8 cellular contexts compared by ENCODE assay signal in genomic region chr6:126804255-126805064, GRCh38.
DNase-seq lines count a peak whose midpoint lies in the region; ATAC-seq, FAIRE-seq and TF ChIP-seq lines count a peak whose summit lies in the region.

No MANE protein-coding gene starts in this region.

- H3K36me3 ChIP-seq in WERI-Rb-1 (no peaks in the 10 kb centered on the region), heart right ventricle (no peaks in the 10 kb centered on the region), spleen (no peaks in the 10 kb centered on the region)

- peak; percentile 75 for TF ChIP-seq CTCF in A549 (IDR thresholded peaks at IDR 0.05)
- peak; percentile 65 for TF ChIP-seq CTCF in GM12873 (IDR thresholded peaks at IDR 0.05; ENCODE audit: insufficient read depth, low read depth, low read length, missing control alignments)
- TF ChIP-seq CTCF in HFFc6 (IDR thresholded peaks at IDR 0.05), result peak; percentile 89
- peak; percentile 58 for TF ChIP-seq CTCF in WERI-Rb-1 (IDR thresholded peaks at IDR 0.05; ENCODE audit: low read depth, low read length)
- TF ChIP-seq CTCF in heart right ventricle (IDR thresholded peaks at IDR 0.05), result peak; percentile 43 to 79 (median 71)
- TF ChIP-seq CTCF in spleen (IDR thresholded peaks at IDR 0.05 in 8 of 11, conservative IDR thresholded peaks at IDR 0.05 in 3 of 11), result peak in 9 of 11 experiments; percentile 17 to 61 (median 48)

- no peak overlapping the region for H3K4me3 Mint-ChIP-seq in HFFc6

- CTCF ChIA-PET in A549 (lab: Yijun Ruan, JAX), result interaction anchor here (0.6 to 2.4 kb wide), 20 partner anchors 8 to 809 kb away, joined by 3 to 11 read pairs (median 4); no protein-coding TSS in a partner anchor

- H3K27ac ChIP-seq in A549 (0 out of 6 replicates have a peak overlapping the region, but pooled peaks have one; percentile 3 to 4), WERI-Rb-1 (no peak overlapping the region), heart right ventricle (no peak overlapping the region), spleen (no peak overlapping the region)

- H3K4me1 Mint-ChIP-seq in HFFc6 (ENCODE audit: low read depth), result no peaks in the 10 kb centered on the region

- DNase-seq in A549 (ENCODE audit: low read depth in 1 of 2, low spot score in 1 of 2) (peak; percentile 8 to 56), HFFc6 (peak; percentile 57), M059J (ENCODE audit: low read depth) (peak; percentile 68), WERI-Rb-1 (peak; percentile 39), heart right ventricle (peak in 1 of 2 donors; percentile 13), spleen (no peak)
- DNase-seq in activated CD4-positive, alpha-beta T cell treated with anti-CD3 and anti-CD28 coated beads, Interleukin-2, amount 50 U/mL, for 1 hour, result no peak

- no peaks in the 10 kb centered on the region; the same call in 1 of the 2 replicates for H3K27me3 Mint-ChIP-seq in HFFc6 (ENCODE audit: insufficient read depth)

- 36% methylated on average over 6 of the region's 6 CpGs for WGBS in A549 (ENCODE audit: missing lambda C conversion rate)
- WGBS in heart right ventricle, 2 donors, result 41 to 46% methylated on average over 6 of the region's 6 CpGs
- WGBS in spleen, 5 donors, result 54 to 60% (median 56%) methylated on average over 6 of the region's 6 CpGs

- H3K4me2 ChIP-seq in A549, result peak overlapping the region; percentile 43

- H3K27me3 ChIP-seq in WERI-Rb-1 (ENCODE audit: insufficient read depth, low read depth, severe bottlenecking) (no peaks in the 10 kb centered on the region), heart right ventricle (peaks cover 0 to 26% (median 3%) of the 10 kb centered on the region in 7 donors), spleen (replicated peaks in 1 of 7) (no peaks in the 10 kb centered on the region)

- TF ChIP-seq POLR2A in A549 (IDR thresholded peaks at IDR 0.05; ENCODE audit: low read length) (no peak), spleen (IDR thresholded peaks at IDR 0.05) (no peak)

- H3K36me3 Mint-ChIP-seq in HFFc6 (ENCODE audit: low read depth), result no peaks in the 10 kb centered on the region

- H3K4me1 ChIP-seq in A549 (peaks cover 7% of the 10 kb centered on the region; the same call in 2 of the 3 replicates), heart right ventricle (no peaks in the 10 kb centered on the region), spleen (no peaks in the 10 kb centered on the region)

- H3K27ac Mint-ChIP-seq in HFFc6, result no peak overlapping the region

- TF ChIP-seq EP300 in A549 (IDR thresholded peaks at IDR 0.05), result no peak

- FAIRE-seq in A549 (lab: Jason Lieb, UNC), result no peak

- peak; percentile 78 to 81 for TF ChIP-seq RAD21 in A549 (conservative IDR thresholded peaks at IDR 0.05 in 1 of 2, IDR thresholded peaks at IDR 0.05 in 1 of 2)

- peak; percentile 85 to 91 for ATAC-seq in A549
- peak in 5 of 8 donors; percentile 37 to 65 (median 58) for ATAC-seq in heart right ventricle

- no peaks in the 10 kb centered on the region for H3K9me3 ChIP-seq in A549
- H3K9me3 ChIP-seq in WERI-Rb-1 (ENCODE audit: severe bottlenecking), result no peaks in the 10 kb centered on the region
- no peaks in the 10 kb centered on the region for H3K9me3 ChIP-seq in heart right ventricle
- H3K9me3 ChIP-seq in spleen, result no peaks in the 10 kb centered on the region

- POLR2A ChIA-PET in A549 (lab: Yijun Ruan, JAX), result interaction anchor here (0.5 kb wide), 1 partner anchor 297 kb away, joined by 5 read pairs; no protein-coding TSS in a partner anchor

- intact Hi-C loops in heart right ventricle (cut with DNase I) (loop anchor here in 9 of 10 donors (5.0 to 10.0 kb wide), 7 partner anchors 270 to 770 kb away; partner anchors contain the start of gene RSPO3 (in 1 of the 9)), spleen (cut with DNase I; ENCODE audit: low total_unique reads) (no loop called here)

- H3K9me3 Mint-ChIP-seq in HFFc6, result no peaks in the 10 kb centered on the region

- H3K4me3 ChIP-seq in A549 (no peak overlapping the region), WERI-Rb-1 (ENCODE audit: low read depth, low read length) (no peak overlapping the region), heart right ventricle (no peak overlapping the region), spleen (no peak overlapping the region)

TF ChIP-seq in A549, 52 proteins besides CTCF, POLR2A, EP300 and RAD21:
- TF ChIP-seq SMC3 (IDR thresholded peaks at IDR 0.05) (peak; percentile 72), JUNB (IDR thresholded peaks at IDR 0.05) (no peak), MAFK (IDR thresholded peaks at IDR 0.05; ENCODE audit: partially characterized antibody) (peak; percentile 62), HES2 (IDR thresholded peaks at IDR 0.05) (no peak), ESRRA (IDR thresholded peaks at IDR 0.05; ENCODE audit: borderline replicate concordance, low read length) (no peak), RARB (CRISPR knock-in tag; IDR thresholded peaks at IDR 0.05) (no peak)

Comparison
In these comparisons a context has a peak if more than half of its experiments do, and no peak if none do; other contexts are left out.
1. DNase-seq: peak in A549 (2 of 2), HFFc6 (single experiment), M059J (single experiment) and WERI-Rb-1 (single experiment); none in spleen (single experiment) and activated CD4-positive, alpha-beta T cell treated with anti-CD3 and anti-CD28 coated beads, Interleukin-2, amount 50 U/mL, for 1 hour (single experiment).
2. H3K27ac ChIP-seq: peak in A549 (2 of 2); none in WERI-Rb-1 (single experiment), heart right ventricle (0 of 10) and spleen (0 of 8).
3. Peak in every context shown above with its lines, with median percentiles within 50 percentile points of each other: CTCF ChIP-seq.